ENCODE assay signal across 28 cellular contexts in the genomic region with DNA sequence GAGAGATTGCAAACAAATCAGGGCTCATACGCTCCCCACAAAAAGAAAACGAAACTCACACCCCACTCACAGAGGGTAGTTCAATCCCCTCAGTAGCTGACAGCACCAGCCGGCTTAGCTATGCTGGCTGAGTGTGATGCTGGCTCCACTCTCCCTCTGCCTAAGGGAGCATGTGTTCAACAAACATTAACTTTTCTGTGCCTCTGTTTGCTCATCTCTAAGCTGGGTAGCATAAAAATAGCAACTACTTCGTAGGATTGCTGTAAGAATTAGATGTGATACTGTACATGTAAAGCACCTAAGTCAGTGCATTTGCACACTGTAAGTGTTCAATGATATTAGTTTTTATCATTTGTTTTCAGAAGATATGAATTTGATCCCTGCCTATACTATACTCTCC.
"Had no signal": no experiment of that assay in that cellular context is flagged by ENCODE, and none has a peak within 500 bp of the region (broad histone marks: within the 10 kb centered on the region; RNA-seq: fewer than 3 reads in every experiment).

No MANE protein-coding gene starts in this region.

- H3K36me3 ChIP-seq: esophagus muscularis mucosa, heart left ventricle, spleen, upper lobe of left lung, WERI-Rb-1 had no signal

- H3K27ac ChIP-seq: esophagus muscularis mucosa, foreskin keratinocyte, heart left ventricle, spleen, upper lobe of left lung, WERI-Rb-1 had no signal

- H3K27ac Mint-ChIP-seq: activated naive CD8-positive, alpha-beta T cell treated with anti-CD3 and anti-CD28 coated beads, Interleukin-2, amount 50 U/mL, for 24 hours; activated T-cell treated with anti-CD3 and anti-CD28 coated beads, Interleukin-2, amount 50 U/mL, for 24 hours; dendritic cell treated with granulocyte-macrophage colony-stimulating factor and Interleukin-4, amounts not matched to agents 40 ng/mL and 50 ng/mL, for 4 days; stimulated activated naive CD8-positive, alpha-beta T cell treated with anti-CD3 and anti-CD28 coated beads, Interleukin-15, Interleukin-2, amounts not matched to agents 100 ng/mL and 50 ng/mL, for 24 hours; T-helper 1 cell treated with Interleukin-12 subunit alpha and Interleukin-12 subunit beta and Interleukin-4 antibody, amounts not matched to agents 30 μg/mL and 1 μg/mL, for 36 hours had no signal

- ATAC-seq: activated CD4-positive, CD25-positive, alpha-beta regulatory T cell treated with anti-CD3 and anti-CD28 coated beads, Interleukin-2, amount 50 U/mL, for 24 hours; activated naive CD8-positive, alpha-beta T cell treated with anti-CD3 and anti-CD28 coated beads, Interleukin-2, amount 50 U/mL, for 24 hours; naive thymus-derived CD8-positive, alpha-beta T cell had no signal

- H3K27me3 ChIP-seq: esophagus muscularis mucosa, foreskin keratinocyte, heart left ventricle, spleen, upper lobe of left lung had no signal

- H3K4me3 Mint-ChIP-seq: activated naive CD8-positive, alpha-beta T cell treated with anti-CD3 and anti-CD28 coated beads, Interleukin-2, amount 50 U/mL, for 24 hours; activated T-cell treated with anti-CD3 and anti-CD28 coated beads, Interleukin-2, amount 50 U/mL, for 24 hours; dendritic cell treated with granulocyte-macrophage colony-stimulating factor and Interleukin-4, amounts not matched to agents 40 ng/mL and 50 ng/mL, for 4 days; immature natural killer cell; stimulated activated naive CD8-positive, alpha-beta T cell treated with anti-CD3 and anti-CD28 coated beads, Interleukin-15, Interleukin-2, amounts not matched to agents 100 ng/mL and 50 ng/mL, for 24 hours; T-helper 1 cell treated with Interleukin-12 subunit alpha and Interleukin-12 subunit beta and Interleukin-4 antibody, amounts not matched to agents 30 μg/mL and 1 μg/mL, for 36 hours had no signal

- H3K4me3 ChIP-seq: esophagus muscularis mucosa, heart left ventricle, spleen, upper lobe of left lung had no signal

- DNase-seq: activated CD4-positive, alpha-beta T cell treated with anti-CD3 and anti-CD28 coated beads for 48 hours; activated CD4-positive, alpha-beta T cell treated with anti-CD3 and anti-CD28 coated beads, Interleukin-2, amount 50 U/mL, for 48 hours; activated CD8-positive, alpha-beta memory T cell treated with anti-CD3 and anti-CD28 coated beads for 24 hours; activated CD8-positive, alpha-beta memory T cell treated with anti-CD3 and anti-CD28 coated beads, Interleukin-2, amount 50 U/mL, for 48 hours; activated gamma-delta T cell; activated naive CD4-positive, alpha-beta T cell treated with anti-CD3 and anti-CD28 coated beads, Interleukin-2, amount 50 U/mL, for 16 hours; activated naive CD8-positive, alpha-beta T cell treated with anti-CD3 and anti-CD28 coated beads, Interleukin-2, amount 50 U/mL, for 24 hours; activated T-cell treated with anti-CD3 and anti-CD28 coated beads, Interleukin-2, amount 50 U/mL, for 24 hours; amygdala; central memory CD4-positive, alpha-beta T cell; foreskin keratinocyte; heart left ventricle; hypothalamus; immature natural killer cell; midbrain; naive thymus-derived CD8-positive, alpha-beta T cell; posterior cingulate gyrus; right cardiac atrium; spleen; substantia nigra; T-helper 9 cell; WERI-Rb-1 had no signal

- H3K9me3 ChIP-seq: esophagus muscularis mucosa, heart left ventricle, spleen, upper lobe of left lung had no signal

- H3K36me3 Mint-ChIP-seq: immature natural killer cell; naive thymus-derived CD8-positive, alpha-beta T cell had no signal

- H3K27me3 Mint-ChIP-seq: activated naive CD8-positive, alpha-beta T cell treated with anti-CD3 and anti-CD28 coated beads, Interleukin-2, amount 50 U/mL, for 24 hours; activated T-cell treated with anti-CD3 and anti-CD28 coated beads, Interleukin-2, amount 50 U/mL, for 24 hours; naive thymus-derived CD8-positive, alpha-beta T cell; stimulated activated naive CD8-positive, alpha-beta T cell treated with anti-CD3 and anti-CD28 coated beads, Interleukin-15, Interleukin-2, amounts not matched to agents 100 ng/mL and 50 ng/mL, for 24 hours had no signal
